1 cellular context compared by ENCODE assay signal in the genomic region with DNA sequence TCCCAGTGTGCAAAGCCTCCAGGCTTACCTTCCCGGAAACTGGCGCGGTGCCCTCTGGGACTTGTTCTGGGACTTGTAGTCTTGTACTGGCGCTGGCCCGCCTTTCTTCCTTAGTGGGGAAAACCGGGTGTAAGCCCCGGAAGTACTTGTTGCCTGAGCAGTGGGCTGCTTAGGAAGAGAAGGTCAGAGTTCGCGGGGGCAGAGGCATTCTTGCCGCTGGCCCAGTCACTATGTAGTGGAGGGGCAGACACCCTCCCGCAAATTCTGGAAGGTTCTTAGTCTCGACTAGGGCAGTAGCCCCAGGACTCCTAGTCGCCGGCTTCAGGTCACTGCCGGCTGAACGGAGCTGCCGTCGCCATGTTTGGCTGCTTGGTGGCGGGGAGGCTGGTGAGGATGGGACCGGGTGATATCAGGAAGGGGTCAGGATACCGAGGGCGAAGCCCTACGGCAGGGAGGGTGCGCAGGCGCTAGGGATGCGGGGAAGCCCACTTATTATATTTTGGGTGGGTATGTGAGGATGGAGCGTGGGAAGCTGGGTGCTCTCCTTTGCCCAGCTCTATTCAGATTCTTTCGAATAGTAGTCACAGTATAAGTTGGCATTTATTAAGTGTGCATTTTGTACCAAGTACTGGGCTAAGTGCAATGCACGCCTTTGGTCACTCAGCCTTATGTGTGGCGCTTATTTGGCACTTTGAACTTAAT.
A peak's percentile ranks its signal among the peaks of the same experiment; 100 is the strongest.
TF ChIP-seq lines count a peak whose summit lies in the region.

A gene with protein sequence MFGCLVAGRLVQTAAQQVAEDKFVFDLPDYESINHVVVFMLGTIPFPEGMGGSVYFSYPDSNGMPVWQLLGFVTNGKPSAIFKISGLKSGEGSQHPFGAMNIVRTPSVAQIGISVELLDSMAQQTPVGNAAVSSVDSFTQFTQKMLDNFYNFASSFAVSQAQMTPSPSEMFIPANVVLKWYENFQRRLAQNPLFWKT (plus strand): TSS at position 149 of the 702 bp plus-strand sequence. CDS start 209 bp downstream, at position 358.

TF ChIP-seq in GM12878, 131 proteins besides CTCF, POLR2A, EP300 and RAD21 (continued from another document and continues in another):
- TF ChIP-seq, protein P1, sequence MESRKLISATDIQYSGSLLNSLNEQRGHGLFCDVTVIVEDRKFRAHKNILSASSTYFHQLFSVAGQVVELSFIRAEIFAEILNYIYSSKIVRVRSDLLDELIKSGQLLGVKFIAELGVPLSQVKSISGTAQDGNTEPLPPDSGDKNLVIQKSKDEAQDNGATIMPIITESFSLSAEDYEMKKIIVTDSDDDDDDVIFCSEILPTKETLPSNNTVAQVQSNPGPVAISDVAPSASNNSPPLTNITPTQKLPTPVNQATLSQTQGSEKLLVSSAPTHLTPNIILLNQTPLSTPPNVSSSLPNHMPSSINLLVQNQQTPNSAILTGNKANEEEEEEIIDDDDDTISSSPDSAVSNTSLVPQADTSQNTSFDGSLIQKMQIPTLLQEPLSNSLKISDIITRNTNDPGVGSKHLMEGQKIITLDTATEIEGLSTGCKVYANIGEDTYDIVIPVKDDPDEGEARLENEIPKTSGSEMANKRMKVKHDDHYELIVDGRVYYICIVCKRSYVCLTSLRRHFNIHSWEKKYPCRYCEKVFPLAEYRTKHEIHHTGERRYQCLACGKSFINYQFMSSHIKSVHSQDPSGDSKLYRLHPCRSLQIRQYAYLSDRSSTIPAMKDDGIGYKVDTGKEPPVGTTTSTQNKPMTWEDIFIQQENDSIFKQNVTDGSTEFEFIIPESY (IDR thresholded peaks at IDR 0.05) = peak; percentile 51; the same call in 1 of the 2 replicates
- TF ChIP-seq, protein P2, sequence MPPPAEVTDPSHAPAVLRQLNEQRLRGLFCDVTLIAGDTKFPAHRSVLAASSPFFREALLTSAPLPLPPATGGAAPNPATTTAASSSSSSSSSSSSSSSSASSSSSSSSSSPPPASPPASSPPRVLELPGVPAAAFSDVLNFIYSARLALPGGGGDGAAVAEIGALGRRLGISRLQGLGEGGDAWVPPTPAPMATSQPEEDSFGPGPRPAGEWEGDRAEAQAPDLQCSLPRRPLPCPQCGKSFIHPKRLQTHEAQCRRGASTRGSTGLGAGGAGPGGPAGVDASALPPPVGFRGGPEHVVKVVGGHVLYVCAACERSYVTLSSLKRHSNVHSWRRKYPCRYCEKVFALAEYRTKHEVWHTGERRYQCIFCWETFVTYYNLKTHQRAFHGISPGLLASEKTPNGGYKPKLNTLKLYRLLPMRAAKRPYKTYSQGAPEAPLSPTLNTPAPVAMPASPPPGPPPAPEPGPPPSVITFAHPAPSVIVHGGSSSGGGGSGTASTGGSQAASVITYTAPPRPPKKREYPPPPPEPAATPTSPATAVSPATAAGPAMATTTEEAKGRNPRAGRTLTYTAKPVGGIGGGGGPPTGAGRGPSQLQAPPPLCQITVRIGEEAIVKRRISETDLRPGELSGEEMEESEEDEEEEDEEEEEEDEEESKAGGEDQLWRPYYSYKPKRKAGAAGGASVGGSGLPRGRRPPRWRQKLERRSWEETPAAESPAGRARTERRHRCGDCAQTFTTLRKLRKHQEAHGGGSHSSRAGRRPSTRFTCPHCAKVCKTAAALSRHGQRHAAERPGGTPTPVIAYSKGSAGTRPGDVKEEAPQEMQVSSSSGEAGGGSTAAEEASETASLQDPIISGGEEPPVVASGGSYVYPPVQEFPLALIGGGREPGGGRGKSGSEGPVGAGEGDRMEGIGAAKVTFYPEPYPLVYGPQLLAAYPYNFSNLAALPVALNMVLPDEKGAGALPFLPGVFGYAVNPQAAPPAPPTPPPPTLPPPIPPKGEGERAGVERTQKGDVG (CRISPR knock-in tag; IDR thresholded peaks at IDR 0.05) = no peak
- TF ChIP-seq STAT3 (IDR thresholded peaks at IDR 0.05; ENCODE audit: low read depth, low read length) (peak; percentile 69; the same call in 1 of the 2 replicates), KDM1A (IDR thresholded peaks at IDR 0.05; ENCODE audit: borderline replicate concordance) (no peak), TCF12 (IDR thresholded peaks at IDR 0.05; ENCODE audit: low read depth, low read length) (0 out of 2 replicates have a peak, but pooled peaks have one; percentile 15), E4F1 (IDR thresholded peaks at IDR 0.05; ENCODE audit: borderline replicate concordance, partially characterized antibody) (peak; percentile 55), BMI1 (IDR thresholded peaks at IDR 0.05; ENCODE audit: borderline replicate concordance) (no peak), FOS (IDR thresholded peaks at IDR 0.05; ENCODE audit: borderline replicate concordance, extremely low read depth, insufficient read length) (no peak), CHD1 (IDR thresholded peaks at IDR 0.05; ENCODE audit: low read depth, low read length) (no peak), NKRF (conservative IDR thresholded peaks at IDR 0.05) (0 out of 2 replicates have a peak, but pooled peaks have one; percentile 73), JUND (IDR thresholded peaks at IDR 0.05; ENCODE audit: low read depth, low read length) (no peak), MYB (IDR thresholded peaks at IDR 0.05; ENCODE audit: borderline replicate concordance, low read depth, low read length) (no peak), POLR2AphosphoS2 (IDR thresholded peaks at IDR 0.05; ENCODE audit: low read depth, low read length) (0 out of 2 replicates have a peak, but pooled peaks have one; percentile 52), NFXL1 (IDR thresholded peaks at IDR 0.05; ENCODE audit: borderline replicate concordance) (no peak), ATF3 (IDR thresholded peaks at IDR 0.05; ENCODE audit: borderline replicate concordance, extremely low read depth, low read depth, low read length) (peak; percentile 73; the same call in 1 of the 2 replicates), CREB1 (IDR thresholded peaks at IDR 0.05; ENCODE audit: low read depth) (peak; percentile 74), ZNF207 (IDR thresholded peaks at IDR 0.05; ENCODE audit: borderline replicate concordance) (peak; percentile 85; the same call in 1 of the 2 replicates), YBX1 (IDR thresholded peaks at IDR 0.05) (no peak), DPF2 (IDR thresholded peaks at IDR 0.05) (no peak), BRCA1 (IDR thresholded peaks at IDR 0.05; ENCODE audit: low read depth, low read length) (no peak), YY1 (IDR thresholded peaks at IDR 0.05; ENCODE audit: low read depth, low read length) (peak; percentile 95), SIN3A (IDR thresholded peaks at IDR 0.05; ENCODE audit: low read depth, low read length) (peak; percentile 56; the same call in 1 of the 2 replicates), SPI1 (IDR thresholded peaks at IDR 0.05; ENCODE audit: borderline replicate concordance, insufficient read depth, low read depth, low read length) (no peak)
- TF ChIP-seq, protein P3, sequence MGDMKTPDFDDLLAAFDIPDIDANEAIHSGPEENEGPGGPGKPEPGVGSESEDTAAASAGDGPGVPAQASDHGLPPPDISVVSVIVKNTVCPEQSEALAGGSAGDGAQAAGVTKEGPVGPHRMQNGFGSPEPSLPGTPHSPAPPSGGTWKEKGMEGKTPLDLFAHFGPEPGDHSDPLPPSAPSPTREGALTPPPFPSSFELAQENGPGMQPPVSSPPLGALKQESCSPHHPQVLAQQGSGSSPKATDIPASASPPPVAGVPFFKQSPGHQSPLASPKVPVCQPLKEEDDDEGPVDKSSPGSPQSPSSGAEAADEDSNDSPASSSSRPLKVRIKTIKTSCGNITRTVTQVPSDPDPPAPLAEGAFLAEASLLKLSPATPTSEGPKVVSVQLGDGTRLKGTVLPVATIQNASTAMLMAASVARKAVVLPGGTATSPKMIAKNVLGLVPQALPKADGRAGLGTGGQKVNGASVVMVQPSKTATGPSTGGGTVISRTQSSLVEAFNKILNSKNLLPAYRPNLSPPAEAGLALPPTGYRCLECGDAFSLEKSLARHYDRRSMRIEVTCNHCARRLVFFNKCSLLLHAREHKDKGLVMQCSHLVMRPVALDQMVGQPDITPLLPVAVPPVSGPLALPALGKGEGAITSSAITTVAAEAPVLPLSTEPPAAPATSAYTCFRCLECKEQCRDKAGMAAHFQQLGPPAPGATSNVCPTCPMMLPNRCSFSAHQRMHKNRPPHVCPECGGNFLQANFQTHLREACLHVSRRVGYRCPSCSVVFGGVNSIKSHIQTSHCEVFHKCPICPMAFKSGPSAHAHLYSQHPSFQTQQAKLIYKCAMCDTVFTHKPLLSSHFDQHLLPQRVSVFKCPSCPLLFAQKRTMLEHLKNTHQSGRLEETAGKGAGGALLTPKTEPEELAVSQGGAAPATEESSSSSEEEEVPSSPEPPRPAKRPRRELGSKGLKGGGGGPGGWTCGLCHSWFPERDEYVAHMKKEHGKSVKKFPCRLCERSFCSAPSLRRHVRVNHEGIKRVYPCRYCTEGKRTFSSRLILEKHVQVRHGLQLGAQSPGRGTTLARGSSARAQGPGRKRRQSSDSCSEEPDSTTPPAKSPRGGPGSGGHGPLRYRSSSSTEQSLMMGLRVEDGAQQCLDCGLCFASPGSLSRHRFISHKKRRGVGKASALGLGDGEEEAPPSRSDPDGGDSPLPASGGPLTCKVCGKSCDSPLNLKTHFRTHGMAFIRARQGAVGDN (IDR thresholded peaks at IDR 0.05) = peak; percentile 98
- TF ChIP-seq, protein P4, sequence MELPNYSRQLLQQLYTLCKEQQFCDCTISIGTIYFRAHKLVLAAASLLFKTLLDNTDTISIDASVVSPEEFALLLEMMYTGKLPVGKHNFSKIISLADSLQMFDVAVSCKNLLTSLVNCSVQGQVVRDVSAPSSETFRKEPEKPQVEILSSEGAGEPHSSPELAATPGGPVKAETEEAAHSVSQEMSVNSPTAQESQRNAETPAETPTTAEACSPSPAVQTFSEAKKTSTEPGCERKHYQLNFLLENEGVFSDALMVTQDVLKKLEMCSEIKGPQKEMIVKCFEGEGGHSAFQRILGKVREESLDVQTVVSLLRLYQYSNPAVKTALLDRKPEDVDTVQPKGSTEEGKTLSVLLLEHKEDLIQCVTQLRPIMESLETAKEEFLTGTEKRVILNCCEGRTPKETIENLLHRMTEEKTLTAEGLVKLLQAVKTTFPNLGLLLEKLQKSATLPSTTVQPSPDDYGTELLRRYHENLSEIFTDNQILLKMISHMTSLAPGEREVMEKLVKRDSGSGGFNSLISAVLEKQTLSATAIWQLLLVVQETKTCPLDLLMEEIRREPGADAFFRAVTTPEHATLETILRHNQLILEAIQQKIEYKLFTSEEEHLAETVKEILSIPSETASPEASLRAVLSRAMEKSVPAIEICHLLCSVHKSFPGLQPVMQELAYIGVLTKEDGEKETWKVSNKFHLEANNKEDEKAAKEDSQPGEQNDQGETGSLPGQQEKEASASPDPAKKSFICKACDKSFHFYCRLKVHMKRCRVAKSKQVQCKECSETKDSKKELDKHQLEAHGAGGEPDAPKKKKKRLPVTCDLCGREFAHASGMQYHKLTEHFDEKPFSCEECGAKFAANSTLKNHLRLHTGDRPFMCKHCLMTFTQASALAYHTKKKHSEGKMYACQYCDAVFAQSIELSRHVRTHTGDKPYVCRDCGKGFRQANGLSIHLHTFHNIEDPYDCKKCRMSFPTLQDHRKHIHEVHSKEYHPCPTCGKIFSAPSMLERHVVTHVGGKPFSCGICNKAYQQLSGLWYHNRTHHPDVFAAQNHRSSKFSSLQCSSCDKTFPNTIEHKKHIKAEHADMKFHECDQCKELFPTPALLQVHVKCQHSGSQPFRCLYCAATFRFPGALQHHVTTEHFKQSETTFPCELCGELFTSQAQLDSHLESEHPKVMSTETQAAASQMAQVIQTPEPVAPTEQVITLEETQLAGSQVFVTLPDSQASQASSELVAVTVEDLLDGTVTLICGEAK (IDR thresholded peaks at IDR 0.05; ENCODE audit: borderline replicate concordance) = peak; percentile 98
